ENCODE assay signal across 15 cellular contexts in genomic region chr3:31636693-31637442, GRCh38.
DNase-seq lines count a peak whose midpoint lies in the region; ATAC-seq, FAIRE-seq and TF ChIP-seq lines count a peak whose summit lies in the region.
"Had no signal": no experiment of that assay in that cellular context is flagged by ENCODE, and none has a peak within 500 bp of the region (broad histone marks: within the 10 kb centered on the region; RNA-seq: fewer than 3 reads in every experiment).

No MANE protein-coding gene starts in this region.

- POLR2A ChIA-PET in OCI-LY7 (lab: Charles Lee): interaction anchor here (0.5 to 3.2 kb wide), 4 partner anchors 12 to 475 kb away, joined by 3 to 12 read pairs (median 4); no protein-coding TSS in a partner anchor

- BruUV-seq in OCI-LY7 (replicated peaks; lab: Mats Ljungman, UMichigan): TSS peak; percentile 29
- BruUV-seq in mammary epithelial cell (replicated peaks; lab: Mats Ljungman, UMichigan): TSS peak; percentile 62

- intact Hi-C loops in activated naive CD4-positive, alpha-beta T cell treated with anti-CD3 and anti-CD28 coated beads for 36 hours (cut with micrococcal nuclease): loop anchor here (2.0 to 5.0 kb wide), 4 partner anchors 118 to 425 kb away; no protein-coding TSS in a partner anchor
- intact Hi-C loops in OCI-LY7 (cut with micrococcal nuclease; ENCODE audit: unreplicated experiment) (no loop called here), mammary epithelial cell (cut with micrococcal nuclease) (no loop called here)

- no peak overlapping the region for H3K4me3 Mint-ChIP-seq in activated naive CD4-positive, alpha-beta T cell treated with anti-CD3 and anti-CD28 coated beads for 36 hours

- dilution Hi-C loops in mammary epithelial cell (cut with HindIII; ENCODE audit: low sequenced_read_pairs): no loop called here

- FAIRE-seq in small intestine (lab: Jason Lieb, UNC): no peak

- CTCF ChIA-PET in activated naive CD4-positive, alpha-beta T cell treated with anti-CD3 and anti-CD28 coated beads for 36 hours (lab: Charles Lee): interaction anchor here (0.7 kb wide), 1 partner anchor 78 kb away, joined by 4 read pairs; no protein-coding TSS in a partner anchor
- CTCF ChIA-PET in OCI-LY7 (lab: Charles Lee; ENCODE audit: unreplicated experiment) (no interaction called here), mammary epithelial cell (lab: Charles Lee; ENCODE audit: low non-redundant PET) (no interaction called here)

- H3K4me2 ChIP-seq in OCI-LY7 (ENCODE audit: low read length) (no peak overlapping the region), mammary epithelial cell (ENCODE audit: insufficient read depth, low read depth, low read length) (no peak overlapping the region)
- H3K4me2 ChIP-seq: SK-N-SH had no signal

- peaks cover 41% of the 10 kb centered on the region for H3K4me1 Mint-ChIP-seq in activated naive CD4-positive, alpha-beta T cell treated with anti-CD3 and anti-CD28 coated beads for 36 hours (ENCODE audit: low read depth)

- H3K27me3 ChIP-seq in mammary epithelial cell (ENCODE audit: insufficient read depth, low read length): no peaks in the 10 kb centered on the region
- no peaks in the 10 kb centered on the region for H3K27me3 ChIP-seq in small intestine (ENCODE audit: control insufficient read depth in 2 of 2, insufficient read depth in 2 of 2, low read length in 2 of 2)

- H3K9me3 ChIP-seq in OCI-LY7 (ENCODE audit: low read length): no peaks in the 10 kb centered on the region
- no peaks in the 10 kb centered on the region for H3K9me3 ChIP-seq in mammary epithelial cell (replicated peaks; ENCODE audit: insufficient read depth, low read length)
- H3K9me3 ChIP-seq in small intestine (ENCODE audit: control insufficient read depth, low read depth): no peaks in the 10 kb centered on the region
- H3K9me3 ChIP-seq: HAP-1, lower lobe of right lung, SK-N-SH had no signal

- no peaks in the 10 kb centered on the region for H3K27me3 Mint-ChIP-seq in activated naive CD4-positive, alpha-beta T cell treated with anti-CD3 and anti-CD28 coated beads for 36 hours (ENCODE audit: low read depth)

- H2AFZ ChIP-seq in OCI-LY7 (ENCODE audit: low read length): no peak overlapping the region
- no peak overlapping the region for H2AFZ ChIP-seq in mammary epithelial cell (ENCODE audit: low read depth, low read length)

- DNase-seq in activated naive CD4-positive, alpha-beta T cell treated with anti-CD3 and anti-CD28 coated beads for 36 hours: no peak
- DNase-seq in activated naive CD4-positive, alpha-beta T cell (lab: John Stamatoyannopoulos, UW): no peak
- no peak for DNase-seq in OCI-LY7 (ENCODE audit: low spot score)
- DNase-seq in mammary epithelial cell: no peak
- DNase-seq in small intestine: peak; percentile 42
- DNase-seq in GM13976 (ENCODE audit: low spot score): no peak
- DNase-seq in T-helper 9 cell: no peak
- DNase-seq: DMS153, Karpas-422, lower lobe of right lung, NCI-H446, nucleus accumbens had no signal

- no peaks in the 10 kb centered on the region for H3K79me2 ChIP-seq in OCI-LY7 (ENCODE audit: insufficient read depth, low read depth, low read length)
- no peaks in the 10 kb centered on the region for H3K79me2 ChIP-seq in mammary epithelial cell (ENCODE audit: insufficient read depth, low read length)

- H3K36me3 Mint-ChIP-seq in activated naive CD4-positive, alpha-beta T cell treated with anti-CD3 and anti-CD28 coated beads for 36 hours (ENCODE audit: low read depth): peaks cover 22% of the 10 kb centered on the region

- peak overlapping the region; percentile 81 for H3K27ac Mint-ChIP-seq in activated naive CD4-positive, alpha-beta T cell treated with anti-CD3 and anti-CD28 coated beads for 36 hours

- H3K4me3 ChIP-seq in OCI-LY7 (ENCODE audit: low read depth, low read length, poor library complexity, severe bottlenecking): no peak overlapping the region
- no peak overlapping the region for H3K4me3 ChIP-seq in mammary epithelial cell (replicated peaks in 1 of 3; ENCODE audit: insufficient read depth in 1 of 3, low read depth in 2 of 3, low read length in 3 of 3)
- no peak overlapping the region for H3K4me3 ChIP-seq in small intestine (ENCODE audit: low read depth in 1 of 2, low read length in 2 of 2)
- H3K4me3 ChIP-seq: HAP-1, lower lobe of right lung had no signal

- H3K4me1 ChIP-seq in OCI-LY7 (ENCODE audit: insufficient read depth, low read length, poor library complexity, severe bottlenecking) (no peaks in the 10 kb centered on the region), mammary epithelial cell (ENCODE audit: insufficient read depth, low read length) (peaks cover 4% of the 10 kb centered on the region), small intestine (ENCODE audit: control insufficient read depth in 2 of 2, insufficient read depth in 1 of 2, low read depth in 1 of 2, low read length in 1 of 2) (no peaks in the 10 kb centered on the region)
- H3K4me1 ChIP-seq: lower lobe of right lung had no signal

- no peaks in the 10 kb centered on the region for H3K9me3 Mint-ChIP-seq in activated naive CD4-positive, alpha-beta T cell treated with anti-CD3 and anti-CD28 coated beads for 36 hours

- H3K9ac ChIP-seq in mammary epithelial cell (ENCODE audit: insufficient read depth, low read length): no peak overlapping the region
- H3K9ac ChIP-seq: SK-N-SH had no signal

- peaks cover 68% of the 10 kb centered on the region for H3K36me3 ChIP-seq in OCI-LY7 (ENCODE audit: insufficient read depth, low read length)
- peaks cover 6% of the 10 kb centered on the region for H3K36me3 ChIP-seq in mammary epithelial cell (ENCODE audit: insufficient read depth, low read length)
- peaks cover 2 to 4% of the 10 kb centered on the region in 2 donors for H3K36me3 ChIP-seq in small intestine (ENCODE audit: control insufficient read depth in 2 of 2, insufficient read depth in 2 of 2, low read length in 2 of 2)

- H3K27ac ChIP-seq in OCI-LY7 (ENCODE audit: low read depth, low read length, poor library complexity, severe bottlenecking): no peak overlapping the region
- H3K27ac ChIP-seq in mammary epithelial cell (ENCODE audit: insufficient read depth, low read depth, low read length): no peak overlapping the region
- no peak overlapping the region for H3K27ac ChIP-seq in small intestine (ENCODE audit: low read depth in 1 of 2, low read length in 1 of 2)
- H3K27ac ChIP-seq: lower lobe of right lung had no signal

- in situ Hi-C loops in mammary epithelial cell (cut with MboI; ENCODE audit: low sequenced_read_pairs in 2 of 2): no loop called here
- in situ Hi-C loops in GM13976 (cut with MboI; ENCODE audit: low sequenced_read_pairs, unreplicated experiment): no loop called here

- WGBS in mammary epithelial cell (ENCODE audit: low coverage, missing lambda C conversion rate): 95% methylated on average over 2 of the region's 2 CpGs
- WGBS in small intestine, 3 donors: 10 to 23% (median 20%) methylated on average over 2 of the region's 2 CpGs

- ATAC-seq in GM21423 (IDR thresholded peaks at IDR 0.05; ENCODE audit: unreplicated experiment): no peak
- ATAC-seq: lower lobe of right lung had no signal

- H4K20me1 ChIP-seq in OCI-LY7 (ENCODE audit: insufficient read depth, low read length): no peaks in the 10 kb centered on the region
- no peaks in the 10 kb centered on the region for H4K20me1 ChIP-seq in mammary epithelial cell (ENCODE audit: insufficient read depth, low read length)

- H3K9me2 ChIP-seq in OCI-LY7 (ENCODE audit: insufficient read depth, low read length): no peaks in the 10 kb centered on the region
- H3K9me2 ChIP-seq: SK-N-SH had no signal

- TF ChIP-seq CTCF in OCI-LY7 (conservative IDR thresholded peaks at IDR 0.05; ENCODE audit: low read length) (no peak), mammary epithelial cell (conservative IDR thresholded peaks at IDR 0.05 in 1 of 2, IDR thresholded peaks at IDR 0.05 in 1 of 2; ENCODE audit: extremely low read depth in 1 of 2, insufficient read depth in 1 of 2, low read depth in 1 of 2, low read length in 2 of 2) (no peak), GM13976 (IDR thresholded peaks at IDR 0.05; ENCODE audit: borderline replicate concordance, control extremely low read depth, extremely low read depth, insufficient read depth, missing control alignments) (no peak)
